9 cellular contexts compared by ENCODE assay signal in genomic region chr3:52983828-52984227, GRCh38.
DNase-seq lines count a peak whose midpoint lies in the region; ATAC-seq lines count a peak whose summit lies in the region.
"Had no signal": no experiment of that assay in that cellular context is flagged by ENCODE, and none has a peak within 500 bp of the region (broad histone marks: within the 10 kb centered on the region; RNA-seq: fewer than 3 reads in every experiment).

No MANE protein-coding gene starts in this region.

- intact Hi-C loops in activated naive CD4-positive, alpha-beta T cell treated with anti-CD3 and anti-CD28 coated beads for 36 hours (cut with micrococcal nuclease): loop anchor here (1.0 to 2.0 kb wide), 6 partner anchors 39 to 118 kb away; no protein-coding TSS in a partner anchor
- intact Hi-C loops in activated T-helper 1 cell treated with anti-CD3 and anti-CD28 coated beads, Interleukin-12 subunit alpha, Interleukin-12 subunit beta, Interleukin-2, Interleukin-4 antibody, amounts not matched to agents 30 ng/mL and 10 ng/mL and 1 ng/mL, durations not matched to agents 14 hours and 24 hours and 36 hours (cut with micrococcal nuclease): loop anchor here (1.0 to 5.0 kb wide), 5 partner anchors 38 to 125 kb away; partner anchors contain the start of gene STIMATE

- peak overlapping the region; percentile 85 for H3K27ac Mint-ChIP-seq in activated naive CD4-positive, alpha-beta T cell treated with anti-CD3 and anti-CD28 coated beads for 36 hours
- H3K27ac Mint-ChIP-seq in activated T-helper 1 cell treated with anti-CD3 and anti-CD28 coated beads, Interleukin-12 subunit alpha, Interleukin-12 subunit beta, Interleukin-2, Interleukin-4 antibody, amounts not matched to agents 30 ng/mL and 10 ng/mL and 1 ng/mL, durations not matched to agents 14 hours and 24 hours and 36 hours: peak overlapping the region; percentile 85

- DNase-seq in activated naive CD4-positive, alpha-beta T cell treated with anti-CD3 and anti-CD28 coated beads for 36 hours: no peak
- no peak for DNase-seq in activated naive CD4-positive, alpha-beta T cell (lab: John Stamatoyannopoulos, UW)
- no peak for DNase-seq in activated T-helper 1 cell treated with anti-CD3 and anti-CD28 coated beads, Interleukin-12 subunit alpha, Interleukin-12 subunit beta, Interleukin-2, Interleukin-4 antibody, amounts not matched to agents 30 ng/mL and 10 ng/mL and 1 ng/mL, durations not matched to agents 14 hours and 24 hours and 36 hours (ENCODE audit: low spot score)
- DNase-seq in DMS 273 (lab: John Stamatoyannopoulos, UW; ENCODE audit: unreplicated experiment) (no peak), superior temporal gyrus (ENCODE audit: extremely low spot score) (no peak), HuH-7 (ENCODE audit: low spot score) (no peak)

- H3K4me3 ChIP-seq in thymus (ENCODE audit: low read length): no peak overlapping the region
- H3K4me3 ChIP-seq: right atrium auricular region had no signal

- peak overlapping the region; percentile 31 for H3K4me3 Mint-ChIP-seq in activated naive CD4-positive, alpha-beta T cell treated with anti-CD3 and anti-CD28 coated beads for 36 hours
- peak overlapping the region; percentile 38 for H3K4me3 Mint-ChIP-seq in activated T-helper 1 cell treated with anti-CD3 and anti-CD28 coated beads, Interleukin-12 subunit alpha, Interleukin-12 subunit beta, Interleukin-2, Interleukin-4 antibody, amounts not matched to agents 30 ng/mL and 10 ng/mL and 1 ng/mL, durations not matched to agents 14 hours and 24 hours and 36 hours

- no peaks in the 10 kb centered on the region for H3K27me3 ChIP-seq in thymus (ENCODE audit: control insufficient read depth, insufficient read depth)
- H3K27me3 ChIP-seq: right atrium auricular region had no signal

- H3K4me1 Mint-ChIP-seq in activated naive CD4-positive, alpha-beta T cell treated with anti-CD3 and anti-CD28 coated beads for 36 hours (ENCODE audit: low read depth): peaks cover 42% of the 10 kb centered on the region
- H3K4me1 Mint-ChIP-seq in activated T-helper 1 cell treated with anti-CD3 and anti-CD28 coated beads, Interleukin-12 subunit alpha, Interleukin-12 subunit beta, Interleukin-2, Interleukin-4 antibody, amounts not matched to agents 30 ng/mL and 10 ng/mL and 1 ng/mL, durations not matched to agents 14 hours and 24 hours and 36 hours (ENCODE audit: low read depth): peaks cover 23% of the 10 kb centered on the region

- no peaks in the 10 kb centered on the region for H3K36me3 ChIP-seq in thymus (ENCODE audit: control insufficient read depth, insufficient read depth)
- H3K36me3 ChIP-seq: right atrium auricular region had no signal

- peaks cover 2% of the 10 kb centered on the region for H3K36me3 Mint-ChIP-seq in activated naive CD4-positive, alpha-beta T cell treated with anti-CD3 and anti-CD28 coated beads for 36 hours (ENCODE audit: low read depth)
- H3K36me3 Mint-ChIP-seq in activated T-helper 1 cell treated with anti-CD3 and anti-CD28 coated beads, Interleukin-12 subunit alpha, Interleukin-12 subunit beta, Interleukin-2, Interleukin-4 antibody, amounts not matched to agents 30 ng/mL and 10 ng/mL and 1 ng/mL, durations not matched to agents 14 hours and 24 hours and 36 hours (ENCODE audit: low read depth): peaks cover 5% of the 10 kb centered on the region

- peaks cover 17% of the 10 kb centered on the region for H3K4me1 ChIP-seq in thymus (ENCODE audit: control insufficient read depth, insufficient read depth, low read length)
- H3K4me1 ChIP-seq: right atrium auricular region had no signal

- H3K9me3 ChIP-seq in thymus (ENCODE audit: control insufficient read depth): no peaks in the 10 kb centered on the region
- H3K9me3 ChIP-seq: right atrium auricular region had no signal

- peak; percentile 28 for ATAC-seq in HG03025 (IDR thresholded peaks at IDR 0.05; ENCODE audit: low FRiP score, unreplicated experiment)

- no peaks in the 10 kb centered on the region for H3K9me3 Mint-ChIP-seq in activated naive CD4-positive, alpha-beta T cell treated with anti-CD3 and anti-CD28 coated beads for 36 hours
- no peaks in the 10 kb centered on the region for H3K9me3 Mint-ChIP-seq in activated T-helper 1 cell treated with anti-CD3 and anti-CD28 coated beads, Interleukin-12 subunit alpha, Interleukin-12 subunit beta, Interleukin-2, Interleukin-4 antibody, amounts not matched to agents 30 ng/mL and 10 ng/mL and 1 ng/mL, durations not matched to agents 14 hours and 24 hours and 36 hours

- no peaks in the 10 kb centered on the region for H3K27me3 Mint-ChIP-seq in activated naive CD4-positive, alpha-beta T cell treated with anti-CD3 and anti-CD28 coated beads for 36 hours (ENCODE audit: low read depth)
- H3K27me3 Mint-ChIP-seq in activated T-helper 1 cell treated with anti-CD3 and anti-CD28 coated beads, Interleukin-12 subunit alpha, Interleukin-12 subunit beta, Interleukin-2, Interleukin-4 antibody, amounts not matched to agents 30 ng/mL and 10 ng/mL and 1 ng/mL, durations not matched to agents 14 hours and 24 hours and 36 hours (ENCODE audit: insufficient read depth): no peaks in the 10 kb centered on the region

- CTCF ChIA-PET in activated naive CD4-positive, alpha-beta T cell treated with anti-CD3 and anti-CD28 coated beads for 36 hours (lab: Charles Lee): interaction anchor here (1.1 to 1.9 kb wide), 5 partner anchors 9 to 63 kb away, joined by 3 to 7 read pairs (median 4); no protein-coding TSS in a partner anchor

- peak overlapping the region; percentile 81 for H3K27ac ChIP-seq in thymus (ENCODE audit: low read depth)
- H3K27ac ChIP-seq: right atrium auricular region had no signal
